ENCODE assay signal across 1 cellular context in genomic region chr15:25426896-25427610, GRCh38.
TF ChIP-seq lines count a peak whose summit lies in the region.

No MANE protein-coding gene starts in this region.

TF ChIP-seq in HCT116, 20 proteins besides CTCF, POLR2A, EP300 and RAD21:
- TF ChIP-seq SP1 (IDR thresholded peaks at IDR 0.05; ENCODE audit: low read depth) (no peak), EGR1 (IDR thresholded peaks at IDR 0.05; ENCODE audit: low read depth) (no peak), ATF3 (IDR thresholded peaks at IDR 0.05) (no peak), EZH2 (IDR thresholded peaks at IDR 0.05) (no peak), ELF1 (IDR thresholded peaks at IDR 0.05; ENCODE audit: borderline replicate concordance, low read depth) (no peak), ZNF274 (IDR thresholded peaks at IDR 0.05; ENCODE audit: low read depth, low read length) (no peak), ZFX (IDR thresholded peaks at IDR 0.05) (no peak), SRF (IDR thresholded peaks at IDR 0.05; ENCODE audit: low read depth) (no peak), ZBTB33 (IDR thresholded peaks at IDR 0.05; ENCODE audit: extremely low read depth, insufficient replicate concordance, low read length) (no peak), POLR2AphosphoS5 (IDR thresholded peaks at IDR 0.05; ENCODE audit: low read depth, low read length) (no peak), SIN3A (IDR thresholded peaks at IDR 0.05; ENCODE audit: low read depth) (no peak), CBX3 (IDR thresholded peaks at IDR 0.05; ENCODE audit: low read depth) (no peak), YY1 (IDR thresholded peaks at IDR 0.05; ENCODE audit: extremely low read depth, insufficient replicate concordance, low read depth, low read length) (no peak), CEBPB (IDR thresholded peaks at IDR 0.05; ENCODE audit: low read depth) (no peak), TCF7L2 (IDR thresholded peaks at IDR 0.05; ENCODE audit: borderline replicate concordance, extremely low read depth, insufficient read depth, insufficient read length) (no peak), FOSL1 (IDR thresholded peaks at IDR 0.05; ENCODE audit: low read depth) (no peak), REST (IDR thresholded peaks at IDR 0.05; ENCODE audit: low read depth) (no peak), JUND (IDR thresholded peaks at IDR 0.05) (no peak)
TF ChIP-seq in HCT116: peak in this region for 0.
